ENCODE assay signal across 8 cellular contexts in the genomic region with DNA sequence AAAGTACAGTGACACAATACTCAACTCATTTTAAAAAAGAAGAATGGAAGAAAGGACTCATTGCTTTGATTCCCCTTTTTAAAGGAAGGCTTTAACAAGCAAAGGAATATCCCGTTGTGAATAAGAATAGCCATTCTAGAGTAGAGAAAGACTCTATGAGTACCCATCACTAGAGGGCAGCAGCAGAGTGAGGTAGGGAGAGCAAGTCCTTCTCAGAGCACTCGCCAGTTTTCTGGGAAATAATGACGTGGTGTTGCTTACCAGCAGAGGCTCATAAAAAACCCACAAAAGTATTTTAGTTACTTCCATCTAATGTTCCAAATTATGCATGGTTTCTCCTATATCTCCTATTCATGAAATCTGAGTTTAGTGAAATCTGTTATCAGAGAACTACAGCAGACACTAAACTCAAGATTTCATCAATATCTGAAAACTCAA.
A peak's percentile ranks its signal among the peaks of the same experiment; 100 is the strongest.
DNase-seq lines count a peak whose midpoint lies in the region; ATAC-seq and TF ChIP-seq lines count a peak whose summit lies in the region.

No MANE protein-coding gene starts in this region.

- H3K79me2 ChIP-seq in ACC112 (ENCODE audit: control insufficient read depth, insufficient read depth, low read length, unreplicated experiment), result no peaks in the 10 kb centered on the region

- H2AFZ ChIP-seq in ACC112 (ENCODE audit: low read length, unreplicated experiment), result peak overlapping the region; percentile 73

- peak overlapping the region; percentile 32; the same call in 1 of the 2 replicates for H3K27ac ChIP-seq in ACC112 (ENCODE audit: low read depth, low read length)
- H3K27ac ChIP-seq in WERI-Rb-1, result no peak overlapping the region

- peak; percentile 80 for DNase-seq in NCI-H2227 (lab: John Stamatoyannopoulos, UW; ENCODE audit: unreplicated experiment)
- DNase-seq in WERI-Rb-1, result peak; percentile 64
- DNase-seq in central memory CD8-positive, alpha-beta T cell (ENCODE audit: low spot score in 2 of 2), result peak; percentile 22 to 47
- DNase-seq in kidney tubule cell (ENCODE audit: low spot score), result peak; percentile 75
- DNase-seq in stimulated activated CD4-positive, alpha-beta T cell treated with anti-CD3 and anti-CD28 coated beads, Interleukin-4, amount 100 ng/mL, for 1 hour, result peak; percentile 42

- peak overlapping the region; percentile 86 for H3K27ac Mint-ChIP-seq in central memory CD8-positive, alpha-beta T cell (ENCODE audit: low read depth)

- no peaks in the 10 kb centered on the region for H3K9me3 ChIP-seq in WERI-Rb-1 (ENCODE audit: severe bottlenecking)

- ATAC-seq in GM18511 (IDR thresholded peaks at IDR 0.05; ENCODE audit: unreplicated experiment) (peak; percentile 84), HG03135 (IDR thresholded peaks at IDR 0.05; ENCODE audit: unreplicated experiment) (peak; percentile 80)
- peak; percentile 74 for ATAC-seq in central memory CD8-positive, alpha-beta T cell (replicated peaks; ENCODE audit: extremely low read depth, poor library complexity, severe bottlenecking)

- H3K27me3 ChIP-seq in ACC112 (ENCODE audit: insufficient read depth, low read length) (no peaks in the 10 kb centered on the region), WERI-Rb-1 (ENCODE audit: insufficient read depth, low read depth, severe bottlenecking) (no peaks in the 10 kb centered on the region)

- H3K36me3 Mint-ChIP-seq in central memory CD8-positive, alpha-beta T cell (ENCODE audit: insufficient read depth), result peaks cover 30% of the 10 kb centered on the region

- H3K9me3 Mint-ChIP-seq in central memory CD8-positive, alpha-beta T cell, result no peaks in the 10 kb centered on the region

- no peaks in the 10 kb centered on the region for H3K4me1 Mint-ChIP-seq in central memory CD8-positive, alpha-beta T cell

- TF ChIP-seq CTCF in WERI-Rb-1 (IDR thresholded peaks at IDR 0.05; ENCODE audit: low read depth, low read length), result peak; percentile 73

- H3K27me3 Mint-ChIP-seq in central memory CD8-positive, alpha-beta T cell, result no peaks in the 10 kb centered on the region

- H3K36me3 ChIP-seq in ACC112 (ENCODE audit: insufficient read depth, low read length) (peaks cover 33% of the 10 kb centered on the region), WERI-Rb-1 (peaks cover 57% of the 10 kb centered on the region)

- H3K4me3 ChIP-seq in ACC112 (ENCODE audit: low read depth, low read length) (no peak overlapping the region), WERI-Rb-1 (ENCODE audit: low read depth, low read length) (no peak overlapping the region)

- H3K4me3 Mint-ChIP-seq in central memory CD8-positive, alpha-beta T cell, result no peak overlapping the region

- H3K4me1 ChIP-seq in ACC112 (ENCODE audit: control insufficient read depth, insufficient read depth, low read length, unreplicated experiment), result peaks cover 6% of the 10 kb centered on the region
